8 cellular contexts compared by ENCODE assay signal in the genomic region with DNA sequence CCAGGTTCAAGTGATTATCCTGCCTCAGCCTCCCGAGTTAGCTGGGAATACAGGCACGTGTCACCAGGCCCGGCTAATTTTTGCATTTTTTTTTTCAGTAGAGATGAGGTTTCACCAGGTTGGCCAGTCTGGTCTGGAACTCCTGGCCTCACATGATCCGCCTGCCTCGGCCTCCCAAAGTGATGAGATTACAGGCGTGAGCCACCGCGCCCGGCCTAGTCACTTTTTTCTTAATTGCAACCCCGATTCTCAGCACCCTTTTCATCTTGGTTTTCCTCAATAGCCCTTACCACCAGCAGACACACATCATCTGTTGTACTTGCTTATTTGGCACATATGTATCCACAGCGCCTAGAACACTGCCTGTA. TPM values are rescaled to one million over a fixed set of nuclear protein-coding genes. Genes with fewer than 3 reads are reported as not detected.
DNase-seq lines count a peak whose midpoint lies in the region; ATAC-seq and TF ChIP-seq lines count a peak whose summit lies in the region.

No MANE protein-coding gene starts in this region.

- H2BK12ac ChIP-seq in neuronal stem cell (ENCODE audit: low read length) = no peak overlapping the region

- H3K27ac ChIP-seq in CD4-positive, alpha-beta T cell (ENCODE audit: low read depth, low read length) = no peak overlapping the region
- H3K27ac ChIP-seq in OCI-LY3 (ENCODE audit: low read length) (0 out of 2 replicates have a peak overlapping the region, but pooled peaks have one; percentile 13), endodermal cell (ENCODE audit: low read depth, low read length) (no peak overlapping the region), neuronal stem cell (replicated peaks; ENCODE audit: low read length) (no peak overlapping the region)

- peaks cover 7% of the 10 kb centered on the region for H3K79me1 ChIP-seq in neuronal stem cell (ENCODE audit: low read depth, low read length)

- H2BK5ac ChIP-seq in neuronal stem cell (ENCODE audit: low read length) = no peak overlapping the region

- H3K9ac ChIP-seq in OCI-LY3 (ENCODE audit: low read length) = peak overlapping the region; percentile 62
- H3K9ac ChIP-seq in endodermal cell (ENCODE audit: extremely low read depth, low read length, poor library complexity, severe bottlenecking) = peak overlapping the region; percentile 20
- no peak overlapping the region for H3K9ac ChIP-seq in neuronal stem cell (ENCODE audit: low read depth, low read length, poor library complexity)

- no peaks in the 10 kb centered on the region for H3K27me3 Mint-ChIP-seq in CD4-positive, alpha-beta T cell
- peaks cover 4% of the 10 kb centered on the region for H3K27me3 Mint-ChIP-seq in endodermal cell (ENCODE audit: insufficient read depth)

- H3K4me3 ChIP-seq in OCI-LY3 (ENCODE audit: low read length) (peak overlapping the region; percentile 91), endodermal cell (ENCODE audit: low read length) (peak overlapping the region; percentile 91), neuronal stem cell (ENCODE audit: low read length in 2 of 2) (peak overlapping the region; percentile 80 to 85)

- H4K20me1 ChIP-seq in OCI-LY3 (ENCODE audit: insufficient read depth, low read length) = peaks cover 24% of the 10 kb centered on the region

- peak overlapping the region; percentile 68; the same call in 1 of the 2 replicates for H2AFZ ChIP-seq in OCI-LY3 (ENCODE audit: low read depth, low read length)
- H2AFZ ChIP-seq in neuronal stem cell (ENCODE audit: low read length) = peak overlapping the region; percentile 99

- peak overlapping the region; percentile 99 for H3K4me3 Mint-ChIP-seq in CD4-positive, alpha-beta T cell
- H3K4me3 Mint-ChIP-seq in endodermal cell = peak overlapping the region; percentile 85

- H3K4me1 ChIP-seq in OCI-LY3 (ENCODE audit: low read length) (peaks cover 32% of the 10 kb centered on the region), endodermal cell (ENCODE audit: control insufficient read depth, insufficient read depth, low read length) (no peaks in the 10 kb centered on the region), neuronal stem cell (ENCODE audit: control insufficient read depth in 2 of 2, insufficient read depth in 1 of 2, low read depth in 1 of 2, low read length in 2 of 2) (peaks cover 4 to 13% of the 10 kb centered on the region in 2 donors)

- intact Hi-C loops in CD4-positive, alpha-beta T cell (cut with DNase I, micrococcal nuclease) = loop anchor here in 1 of 2 experiments (10.0 kb wide), 1 partner anchor 310 kb away; a partner anchor contains a TSS

- no peak overlapping the region for H2AK5ac ChIP-seq in neuronal stem cell (ENCODE audit: low read depth, low read length)

- H3K79me2 ChIP-seq in OCI-LY3 (ENCODE audit: low read length) = peaks cover 45% of the 10 kb centered on the region

- peak overlapping the region; percentile 87 for H3K27ac Mint-ChIP-seq in CD4-positive, alpha-beta T cell
- H3K27ac Mint-ChIP-seq in endodermal cell = peak overlapping the region; percentile 66

- H2BK120ac ChIP-seq in neuronal stem cell (ENCODE audit: low read depth, low read length) = no peak overlapping the region

- no peak overlapping the region for H4K8ac ChIP-seq in neuronal stem cell (ENCODE audit: low read depth, low read length)

- no peak for TF ChIP-seq CTCF in CD4-positive, alpha-beta T cell (IDR thresholded peaks at IDR 0.05)
- TF ChIP-seq CTCF in OCI-LY3 (IDR thresholded peaks at IDR 0.05; ENCODE audit: low read depth, low read length) (no peak), endodermal cell (conservative IDR thresholded peaks at IDR 0.05) (no peak)

- peaks cover 37% of the 10 kb centered on the region for H3K36me3 ChIP-seq in OCI-LY3 (replicated peaks; ENCODE audit: low read depth, low read length)
- H3K36me3 ChIP-seq in endodermal cell (ENCODE audit: control insufficient read depth, insufficient read depth, low read length) = peaks cover 20% of the 10 kb centered on the region
- peaks cover 17 to 34% of the 10 kb centered on the region in 2 donors for H3K36me3 ChIP-seq in neuronal stem cell (replicated peaks in 1 of 2; ENCODE audit: control insufficient read depth in 2 of 2, insufficient read depth in 2 of 2, low read length in 2 of 2)

- CTCF ChIA-PET in CD4-positive, alpha-beta T cell (lab: Charles Lee) = no interaction called here

- peaks cover 46% of the 10 kb centered on the region for H3K4me1 Mint-ChIP-seq in CD4-positive, alpha-beta T cell (ENCODE audit: low read depth)
- peaks cover 23% of the 10 kb centered on the region for H3K4me1 Mint-ChIP-seq in endodermal cell

- no peak for ATAC-seq in CD4-positive, alpha-beta T cell (ENCODE audit: poor library complexity)
- ATAC-seq in GM19324 (IDR thresholded peaks at IDR 0.05; ENCODE audit: low FRiP score, unreplicated experiment) (no peak), GM19397 (IDR thresholded peaks at IDR 0.05; ENCODE audit: unreplicated experiment) (no peak)

- no peak overlapping the region for H3K14ac ChIP-seq in neuronal stem cell (ENCODE audit: low read length)

- peaks cover 40% of the 10 kb centered on the region for H3K36me3 Mint-ChIP-seq in CD4-positive, alpha-beta T cell (ENCODE audit: low read depth)
- peaks cover 14% of the 10 kb centered on the region for H3K36me3 Mint-ChIP-seq in endodermal cell (ENCODE audit: low read depth)

- POLR2A ChIA-PET in CD4-positive, alpha-beta T cell (lab: Charles Lee) = interaction anchor here (0.9 to 1.0 kb wide), 2 partner anchors 187 to 193 kb away, joined by 3 to 4 read pairs; a partner anchor contains a TSS

- no peaks in the 10 kb centered on the region for H3K9me3 ChIP-seq in CD4-positive, alpha-beta T cell (ENCODE audit: control insufficient read depth, low read length)
- no peaks in the 10 kb centered on the region for H3K9me3 ChIP-seq in OCI-LY3 (ENCODE audit: insufficient read depth, low read length)
- H3K9me3 ChIP-seq in endodermal cell (ENCODE audit: control insufficient read depth, low read length) = no peaks in the 10 kb centered on the region
- H3K9me3 ChIP-seq in neuronal stem cell (replicated peaks in 1 of 2; ENCODE audit: control insufficient read depth in 2 of 2, insufficient read depth in 1 of 2, low read depth in 1 of 2, low read length in 2 of 2) = no peaks in the 10 kb centered on the region

- no peak overlapping the region for H4K91ac ChIP-seq in neuronal stem cell (ENCODE audit: low read depth, low read length, poor library complexity)

- H2BK15ac ChIP-seq in neuronal stem cell (ENCODE audit: low read length) = no peak overlapping the region

- H3K4ac ChIP-seq in neuronal stem cell (ENCODE audit: low read length) = no peak overlapping the region

- no peaks in the 10 kb centered on the region for H3K27me3 ChIP-seq in CD4-positive, alpha-beta T cell (ENCODE audit: control insufficient read depth, insufficient read depth, low read length)
- no peaks in the 10 kb centered on the region for H3K27me3 ChIP-seq in OCI-LY3 (ENCODE audit: low read depth, low read length)
- no peaks in the 10 kb centered on the region for H3K27me3 ChIP-seq in endodermal cell (ENCODE audit: control insufficient read depth, insufficient read depth, low read length, poor library complexity, severe bottlenecking)
- peaks cover 0 to 3% (median 0%) of the 10 kb centered on the region in 3 experiments for H3K27me3 ChIP-seq in neuronal stem cell (ENCODE audit: control insufficient read depth in 3 of 3, insufficient read depth in 3 of 3, low read depth in 1 of 3, low read length in 3 of 3)

- no peak overlapping the region for H3K18ac ChIP-seq in neuronal stem cell (ENCODE audit: low read length)

- H3K9me3 Mint-ChIP-seq in CD4-positive, alpha-beta T cell = no peaks in the 10 kb centered on the region
- H3K9me3 Mint-ChIP-seq in endodermal cell = no peaks in the 10 kb centered on the region

- no peak for DNase-seq in CD4-positive, alpha-beta T cell
- peak; percentile 53 for DNase-seq in endodermal cell
- no peak for DNase-seq in neuronal stem cell (ENCODE audit: low spot score)
- DNase-seq in GDM1 (lab: John Stamatoyannopoulos, UW) = no peak
- no peak for DNase-seq in D341Med (ENCODE audit: low spot score)

- no peak overlapping the region for H3K23ac ChIP-seq in neuronal stem cell (ENCODE audit: low read depth, low read length, poor library complexity)

- 85 to 90% methylated on average over 10 to 11 of the region's 11 CpGs for WGBS in endodermal cell (ENCODE audit: insufficient coverage in 1 of 2, insufficient read length in 1 of 2), 2 experiments
- no CpG with 5 or more reads among the region's 11 CpGs for WGBS in neuronal stem cell (ENCODE audit: extremely low coverage in 2 of 2, insufficient read length in 2 of 2, insufficient replicate concordance in 1 of 2), 2 donors

- H3K4me2 ChIP-seq in OCI-LY3 (ENCODE audit: low read length) = peak overlapping the region; percentile 80
- H3K4me2 ChIP-seq in neuronal stem cell (ENCODE audit: insufficient read depth, low read length, poor library complexity, severe bottlenecking) = peak overlapping the region; percentile 84

RNA-seq across cellular contexts. Expression of a gene that starts 0.6 kb away (rescaled TPM):
- 10 to 100 TPM; 85.0 to 86.0 TPM for total RNA-seq in CD4-positive, alpha-beta T cell
- total RNA-seq in endodermal cell = 100 to 1,000 TPM; 181 to 183 TPM
- polyA plus RNA-seq in endodermal cell (2013, experiment 1 of 2) = 139 TPM
- 133 TPM for polyA plus RNA-seq in endodermal cell (2013, experiment 2 of 2)
- 75.0 TPM for polyA plus RNA-seq in neuronal stem cell (2013, experiment 1 of 2)
- polyA plus RNA-seq in neuronal stem cell (2013, experiment 2 of 2) = 71.3 TPM

RNA-seq across cellular contexts. Expression of a gene that starts 39.8 kb away (rescaled TPM):
- total RNA-seq in CD4-positive, alpha-beta T cell = 1 to 10 TPM; 3.8 to 3.9 TPM
- total RNA-seq in endodermal cell = 10 to 100 TPM; 25.0 to 25.1 TPM
- 25.7 TPM for polyA plus RNA-seq in endodermal cell (2013, experiment 1 of 2)
- 15.5 TPM for polyA plus RNA-seq in endodermal cell (2013, experiment 2 of 2)
- polyA plus RNA-seq in neuronal stem cell (2013, experiment 1 of 2) = 30.4 TPM
- 30.4 TPM for polyA plus RNA-seq in neuronal stem cell (2013, experiment 2 of 2)

Comparison
In these comparisons a context has a peak if more than half of its experiments do, and no peak if none do; other contexts are left out.
1. RNA of a gene that starts 39.8 kb away (total RNA-seq): 25.0 to 25.1 TPM in endodermal cell; 3.8 to 3.9 TPM in CD4-positive, alpha-beta T cell; every median in the first group is over 4 times any median in the second.
2. Peak in every context shown above with its lines, with median percentiles within 50 percentile points of each other: H3K4me3 ChIP-seq.